In genomic region chr11:2944953-2945756, GRCh38 we compare ENCODE assay signal across 8 cellular contexts. TPM values are rescaled to one million over a fixed set of nuclear protein-coding genes. Genes with fewer than 3 reads are reported as not detected.
DNase-seq lines count a peak whose midpoint lies in the region; ATAC-seq, FAIRE-seq and TF ChIP-seq lines count a peak whose summit lies in the region.

No MANE protein-coding gene starts in this region.

- H3K4me3 Mint-ChIP-seq in stimulated activated effector memory CD8-positive, alpha-beta T cell treated with anti-CD3 and anti-CD28 coated beads, Interleukin-12 subunit alpha, Interleukin-12 subunit beta, amount 100 ng/mL, for 72 hours = no peak overlapping the region

- H3K36me3 Mint-ChIP-seq in stimulated activated effector memory CD8-positive, alpha-beta T cell treated with anti-CD3 and anti-CD28 coated beads, Interleukin-12 subunit alpha, Interleukin-12 subunit beta, amount 100 ng/mL, for 72 hours = peaks cover 80% of the 10 kb centered on the region

- H3K27ac Mint-ChIP-seq in stimulated activated effector memory CD8-positive, alpha-beta T cell treated with anti-CD3 and anti-CD28 coated beads, Interleukin-12 subunit alpha, Interleukin-12 subunit beta, amount 100 ng/mL, for 72 hours = peak overlapping the region; percentile 57

- CTCF ChIA-PET in HEK293T (lab: Yijun Ruan, JAX) = no interaction called here

- no peak for ATAC-seq in stimulated activated effector memory CD8-positive, alpha-beta T cell treated with anti-CD3 and anti-CD28 coated beads, Interleukin-12 subunit alpha, Interleukin-12 subunit beta, amount 100 ng/mL, for 72 hours
- no peak for ATAC-seq in HG02610 (IDR thresholded peaks at IDR 0.05; ENCODE audit: unreplicated experiment)

- FAIRE-seq in endometrium (lab: Jason Lieb, UNC) = peak; percentile 99

- peak; percentile 81 for DNase-seq in EL
- DNase-seq in activated CD4-positive, alpha-beta T cell treated with anti-CD3 and anti-CD28 coated beads for 4 hours = peak; percentile 35 to 57
- DNase-seq in lung microvascular endothelial cell (ENCODE audit: low read depth in 2 of 2) = peak; percentile 92
- DNase-seq in stimulated activated effector memory CD8-positive, alpha-beta T cell treated with anti-CD3 and anti-CD28 coated beads, Interleukin-12 subunit alpha, Interleukin-12 subunit beta, amount 100 ng/mL, for 72 hours (ENCODE audit: low spot score in 2 of 2) = no peak
- no peak for DNase-seq in Kasumi-1 (lab: John Stamatoyannopoulos, UW)
- DNase-seq in HEK293T (ENCODE audit: extremely low spot score) = no peak

- H3K4me1 Mint-ChIP-seq in stimulated activated effector memory CD8-positive, alpha-beta T cell treated with anti-CD3 and anti-CD28 coated beads, Interleukin-12 subunit alpha, Interleukin-12 subunit beta, amount 100 ng/mL, for 72 hours = peaks cover 26% of the 10 kb centered on the region

- POLR2A ChIA-PET in HEK293T (lab: Yijun Ruan, JAX) = interaction anchor here (1.0 kb wide), 1 partner anchor 47 kb away, joined by 4 read pairs; the partner anchor contains the start of gene NAP1L4

- H3K9me3 Mint-ChIP-seq in stimulated activated effector memory CD8-positive, alpha-beta T cell treated with anti-CD3 and anti-CD28 coated beads, Interleukin-12 subunit alpha, Interleukin-12 subunit beta, amount 100 ng/mL, for 72 hours = no peaks in the 10 kb centered on the region

TF ChIP-seq in HEK293T, 16 proteins besides CTCF, POLR2A, EP300 and RAD21:
- TF ChIP-seq SP1 (IDR thresholded peaks at IDR 0.05) (no peak), FOXA1 (IDR thresholded peaks at IDR 0.05) (no peak), HDGF (IDR thresholded peaks at IDR 0.05; ENCODE audit: borderline replicate concordance) (no peak), LEF1 (IDR thresholded peaks at IDR 0.05; ENCODE audit: borderline replicate concordance) (no peak), PKNOX1 (IDR thresholded peaks at IDR 0.05) (no peak), ELF4 (IDR thresholded peaks at IDR 0.05) (no peak), SUZ12 (IDR thresholded peaks at IDR 0.05) (no peak), CTBP1 (IDR thresholded peaks at IDR 0.05; ENCODE audit: borderline replicate concordance) (no peak), FOXK2 (IDR thresholded peaks at IDR 0.05) (no peak), ARNT (IDR thresholded peaks at IDR 0.05) (no peak), TARDBP (IDR thresholded peaks at IDR 0.05) (no peak), FOXM1 (IDR thresholded peaks at IDR 0.05; ENCODE audit: borderline replicate concordance) (no peak), L3MBTL2 (conservative IDR thresholded peaks at IDR 0.05) (no peak), ZNF384 (IDR thresholded peaks at IDR 0.05) (no peak), NFRKB (IDR thresholded peaks at IDR 0.05) (no peak), BHLHE40 (IDR thresholded peaks at IDR 0.05; ENCODE audit: borderline replicate concordance) (no peak)

RNA-seq across cellular contexts. Expression of gene PHLDA2, which starts 15.9 kb away (rescaled TPM):
- total RNA-seq in lung microvascular endothelial cell = 0.40 and 1.7 TPM in 2 replicates

RNA-seq across cellular contexts. Expression of gene NAP1L4, which starts 47.0 kb away (rescaled TPM):
- 87.8 and 103 TPM in 2 replicates for total RNA-seq in lung microvascular endothelial cell

RNA-seq across cellular contexts. Expression of gene CDKN1C, which starts 59.6 kb away (rescaled TPM):
- 18.7 and 119 TPM in 2 replicates for total RNA-seq in lung microvascular endothelial cell

Comparison
In these comparisons a context has a peak if more than half of its experiments do, and no peak if none do; other contexts are left out.
1. DNase-seq: peak in EL (single experiment), activated CD4-positive, alpha-beta T cell treated with anti-CD3 and anti-CD28 coated beads for 4 hours (2 of 2) and lung microvascular endothelial cell (2 of 2); none in stimulated activated effector memory CD8-positive, alpha-beta T cell treated with anti-CD3 and anti-CD28 coated beads, Interleukin-12 subunit alpha, Interleukin-12 subunit beta, amount 100 ng/mL, for 72 hours (0 of 2), Kasumi-1 (0 of 2) and HEK293T (single experiment).